ENCODE assay signal across 1 cellular context in genomic region chr9:122821278-122821952, GRCh38.
TF ChIP-seq lines count a peak whose summit lies in the region.

No MANE protein-coding gene starts in this region.

TF ChIP-seq in K562, 482 proteins besides CTCF, POLR2A, EP300 and RAD21 (continued from another document and continues in another):
- TF ChIP-seq MITF (IDR thresholded peaks at IDR 0.05) (peak; percentile 77), TBL1XR1 (IDR thresholded peaks at IDR 0.05; ENCODE audit: low read length in 2 of 2) (peak in 1 of 2 experiments; percentile 53; a peak in 1 of 4 replicates), E2F5 (CRISPR knock-in tag; IDR thresholded peaks at IDR 0.05) (no peak), DPF2 (IDR thresholded peaks at IDR 0.05) (peak; percentile 55), TCF7L2 (IDR thresholded peaks at IDR 0.05; ENCODE audit: low read depth, low read length) (no peak), DACH1 (IDR thresholded peaks at IDR 0.05; ENCODE audit: partially characterized antibody) (peak; percentile 39), ARID1B (IDR thresholded peaks at IDR 0.05) (peak; percentile 81), JUN (IDR thresholded peaks at IDR 0.05; ENCODE audit: borderline replicate concordance, low read depth, low read length) (peak; percentile 16; the same call in 1 of the 2 replicates), JUN (CRISPR knock-in tag; IDR thresholded peaks at IDR 0.05; ENCODE audit: borderline replicate concordance) (no peak), MCM3 (IDR thresholded peaks at IDR 0.05) (no peak), ZNF197 (CRISPR knock-in tag; IDR thresholded peaks at IDR 0.05; ENCODE audit: low read depth) (0 out of 2 replicates have a peak, but pooled peaks have one; percentile 29), BDP1 (IDR thresholded peaks at IDR 0.05; ENCODE audit: insufficient read depth, insufficient read length) (no peak), NCOR1 (IDR thresholded peaks at IDR 0.05) (peak; percentile 57), TEAD1 (CRISPR knock-in tag; IDR thresholded peaks at IDR 0.05) (0 out of 4 replicates have a peak, but pooled peaks of 1 of the 2 experiments have one; percentile 9), PKNOX1 (IDR thresholded peaks at IDR 0.05) (peak; percentile 39; the same call in 1 of the 2 replicates), CEBPG (CRISPR knock-in tag; IDR thresholded peaks at IDR 0.05) (peak; percentile 81), CEBPG (tag; conservative IDR thresholded peaks at IDR 0.05 in 1 of 2, IDR thresholded peaks at IDR 0.05 in 1 of 2) (peak; percentile 87 to 89), RREB1 (CRISPR knock-in tag; IDR thresholded peaks at IDR 0.05) (peak; percentile 45; the same call in 1 of the 2 replicates), JUND (IDR thresholded peaks at IDR 0.05; ENCODE audit: borderline replicate concordance, low read depth, low read length) (peak; percentile 74), JUND (tag; IDR thresholded peaks at IDR 0.05; ENCODE audit: borderline replicate concordance, low read depth, low read length) (peak; percentile 50; the same call in 1 of the 3 replicates), SOX6 (IDR thresholded peaks at IDR 0.05) (peak; percentile 74; the same call in 1 of the 2 replicates), MYNN (IDR thresholded peaks at IDR 0.05) (peak; percentile 47; the same call in 1 of the 2 replicates), MYNN (CRISPR knock-in tag; IDR thresholded peaks at IDR 0.05) (no peak), ZNF318 (IDR thresholded peaks at IDR 0.05; ENCODE audit: borderline replicate concordance in 1 of 2, low read depth in 1 of 2) (peak in 1 of 2 experiments; percentile 92; a peak in 2 of 4 replicates), FOSL1 (tag; conservative IDR thresholded peaks at IDR 0.05) (peak; percentile 62), BHLHE40 (IDR thresholded peaks at IDR 0.05; ENCODE audit: low read length) (peak; percentile 69), TOE1 (IDR thresholded peaks at IDR 0.05; ENCODE audit: borderline replicate concordance) (no peak), TOE1 (CRISPR knock-in tag; IDR thresholded peaks at IDR 0.05; ENCODE audit: borderline replicate concordance, low read depth) (no peak), EWSR1 (IDR thresholded peaks at IDR 0.05; ENCODE audit: borderline replicate concordance, low read depth, partially characterized antibody) (no peak), HMGN3 (IDR thresholded peaks at IDR 0.05; ENCODE audit: borderline replicate concordance, extremely low read depth, insufficient read length, low read depth, low read length) (no peak), BCLAF1 (IDR thresholded peaks at IDR 0.05; ENCODE audit: borderline replicate concordance in 1 of 2, control insufficient read depth in 1 of 2, low read depth in 2 of 2, low read length in 1 of 2) (no peak), ZNF175 (CRISPR knock-in tag; IDR thresholded peaks at IDR 0.05; ENCODE audit: low read depth) (peak; percentile 64), ZNF121 (CRISPR knock-in tag; conservative IDR thresholded peaks at IDR 0.05) (no peak), MAZ (CRISPR knock-in tag; conservative IDR thresholded peaks at IDR 0.05 in 1 of 2, IDR thresholded peaks at IDR 0.05 in 1 of 2) (0 out of 4 replicates have a peak, but pooled peaks of 1 of the 2 experiments have one; percentile 21), HCFC1 (IDR thresholded peaks at IDR 0.05; ENCODE audit: low read depth, low read length) (no peak), PML (IDR thresholded peaks at IDR 0.05; ENCODE audit: low read length) (0 out of 2 replicates have a peak, but pooled peaks have one; percentile 34), CBFA2T2 (conservative IDR thresholded peaks at IDR 0.05) (peak; percentile 63), CXXC5 (CRISPR knock-in tag; IDR thresholded peaks at IDR 0.05) (peak; percentile 71)
